Comparison of ENCODE assay signal across 14 cellular contexts in the genomic region with DNA sequence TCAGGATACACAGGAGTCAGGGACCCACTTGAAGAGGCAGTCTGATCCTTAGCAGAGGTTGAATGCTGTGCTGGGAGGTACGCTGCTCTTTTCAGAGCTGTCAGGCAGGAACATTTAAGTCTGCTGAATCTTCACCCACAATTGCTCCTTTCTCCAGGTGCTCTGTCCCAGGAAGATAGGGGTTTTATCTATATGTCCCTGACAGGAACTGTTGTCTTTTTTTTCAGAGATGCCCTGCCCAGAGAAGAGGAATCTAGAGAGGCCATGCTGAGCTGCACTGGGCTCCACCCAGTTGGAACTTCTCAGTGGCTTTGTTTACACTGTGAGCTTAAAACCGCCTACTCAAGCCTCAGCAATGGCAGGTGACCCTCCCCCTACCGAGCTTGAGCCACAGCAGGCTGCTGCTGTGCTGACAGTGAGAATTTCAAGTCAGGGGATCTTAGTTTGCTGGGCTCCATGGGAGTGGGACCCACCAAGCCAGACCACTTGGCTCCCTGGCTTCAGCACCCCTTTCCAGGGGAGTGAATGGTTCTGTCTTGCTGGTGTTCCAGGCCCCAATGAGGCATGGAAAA.
DNase-seq lines count a peak whose midpoint lies in the region; ATAC-seq and TF ChIP-seq lines count a peak whose summit lies in the region.
"Had no signal": no experiment of that assay in that cellular context is flagged by ENCODE, and none has a peak within 500 bp of the region (broad histone marks: within the 10 kb centered on the region; RNA-seq: fewer than 3 reads in every experiment).

No MANE protein-coding gene starts in this region.

- no peaks in the 10 kb centered on the region for H3K4me1 ChIP-seq in left lung
- H3K4me1 ChIP-seq: esophagus muscularis mucosa, left ventricle myocardium inferior had no signal

- H3K27me3 ChIP-seq in left lung, result no peaks in the 10 kb centered on the region
- H3K27me3 ChIP-seq: esophagus muscularis mucosa had no signal

- peak; percentile 4 for DNase-seq in DMS53 treated with DMSO at 0.1 percent for 48 hours (lab: John Stamatoyannopoulos, UW; ENCODE audit: unreplicated experiment)
- peak; percentile 3 for DNase-seq in HT1080 (ENCODE audit: low read depth)
- DNase-seq in cardiac fibroblast (ENCODE audit: low read depth in 2 of 2), result peak; percentile 8 to 13
- DNase-seq in left lung, result peak in 1 of 2 donors; percentile 36
- DNase-seq in NCI-H226, result no peak
- no peak for DNase-seq in head of caudate nucleus
- DNase-seq: activated CD4-positive, alpha-beta T cell treated with anti-CD3 and anti-CD28 coated beads for 4 hours; left ventricle myocardium inferior; stimulated activated CD4-positive, alpha-beta T cell treated with anti-CD3 and anti-CD28 coated beads, Interleukin-4, amount 100 ng/mL, for 4 hours had no signal

- no peak for TF ChIP-seq CTCF in cardiac fibroblast (IDR thresholded peaks at IDR 0.05; ENCODE audit: low read depth, low read length)
- TF ChIP-seq CTCF in left lung (IDR thresholded peaks at IDR 0.05), result no peak

- ATAC-seq in left lung (peak; percentile 94), GM18870 (IDR thresholded peaks at IDR 0.05; ENCODE audit: unreplicated experiment) (no peak), HG03108 (IDR thresholded peaks at IDR 0.05; ENCODE audit: unreplicated experiment) (no peak)
- ATAC-seq: GM12878, SK-N-SH treated with all-trans-retinoic acid at 6 μM for 48 hours had no signal

- H3K4me3 ChIP-seq in cardiac fibroblast (replicated peaks in 1 of 2; ENCODE audit: low read depth in 2 of 2, low read length in 2 of 2) (no peak overlapping the region), left lung (no peak overlapping the region)
- H3K4me3 ChIP-seq: esophagus muscularis mucosa, GM12878, left ventricle myocardium inferior had no signal

- intact Hi-C loops in left lung (cut with DNase I), result no loop called here
- intact Hi-C loops in head of caudate nucleus (cut with DNase I), result no loop called here

- H3K36me3 ChIP-seq in left lung, result peaks cover 0 to 9% of the 10 kb centered on the region in 2 donors

- no peak overlapping the region for H3K27ac ChIP-seq in left lung
- H3K27ac ChIP-seq: esophagus muscularis mucosa, left ventricle myocardium inferior had no signal

- peaks cover 0 to 8% of the 10 kb centered on the region in 2 donors for H3K9me3 ChIP-seq in left lung
- H3K9me3 ChIP-seq: esophagus muscularis mucosa had no signal

Comparison
In these comparisons a context has a peak if more than half of its experiments do, and no peak if none do; other contexts are left out.
1. DNase-seq: peak in DMS53 treated with DMSO at 0.1 percent for 48 hours (single experiment), HT1080 (single experiment) and cardiac fibroblast (2 of 2); none in NCI-H226 (single experiment) and head of caudate nucleus (0 of 42).